8 cellular contexts compared by ENCODE assay signal in the genomic region with DNA sequence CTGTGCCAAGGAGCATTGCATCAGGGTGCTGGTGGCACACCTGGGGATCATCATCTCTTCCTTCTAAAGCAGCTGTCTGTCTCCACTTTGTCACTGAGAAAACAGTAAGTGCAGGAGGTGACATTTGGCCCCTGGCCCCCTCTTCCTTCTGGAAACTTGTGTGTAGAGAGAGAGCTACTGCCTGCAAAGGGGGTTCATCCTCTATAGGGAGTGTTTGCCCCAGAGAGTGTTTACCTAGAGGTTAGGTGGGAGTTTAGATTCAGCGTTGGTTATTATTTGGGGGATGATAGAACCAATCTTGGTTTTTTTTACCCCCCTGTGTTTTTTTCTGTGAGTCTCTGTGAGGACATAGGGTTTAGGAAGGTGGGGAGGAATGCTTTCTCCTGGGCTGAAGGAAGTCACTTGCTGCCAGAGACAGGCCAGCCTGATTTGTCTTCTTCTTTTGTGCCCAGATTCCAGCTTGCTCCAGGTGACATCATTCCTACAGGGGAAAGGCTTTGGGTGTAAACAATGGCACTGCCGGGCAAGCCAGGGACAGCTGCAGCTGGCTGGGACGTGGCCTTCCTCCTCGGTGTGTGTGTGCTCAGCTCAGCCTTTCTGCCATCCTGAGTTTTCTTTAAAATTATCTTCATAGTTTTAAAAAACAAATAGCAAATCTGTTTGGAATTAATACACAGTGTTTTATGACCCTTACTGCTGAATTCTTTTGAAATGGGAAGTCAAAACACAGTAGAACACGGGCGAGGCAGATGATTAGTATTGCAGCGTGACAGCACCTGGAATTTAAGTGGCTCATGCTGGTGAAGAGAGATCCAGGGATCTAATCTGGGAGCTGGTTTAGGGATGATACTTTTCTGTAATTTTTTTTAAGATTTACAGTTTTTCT. TPM values are rescaled to one million over a fixed set of nuclear protein-coding genes. Genes with fewer than 3 reads are reported as not detected.
DNase-seq lines count a peak whose midpoint lies in the region; TF ChIP-seq lines count a peak whose summit lies in the region.

No MANE protein-coding gene starts in this region.

- peaks cover 48% of the 10 kb centered on the region for H3K36me3 ChIP-seq in SK-N-MC (ENCODE audit: insufficient read depth, low read length)
- H3K36me3 ChIP-seq in rectal smooth muscle tissue (ENCODE audit: control insufficient read depth, insufficient read depth, low read length) = no peaks in the 10 kb centered on the region
- H3K36me3 ChIP-seq in spleen = peaks cover 0 to 49% (median 1%) of the 10 kb centered on the region in 6 donors

- peak overlapping the region; percentile 19 for H3K4me3 ChIP-seq in SK-N-MC
- peak overlapping the region; percentile 6 for H3K4me3 ChIP-seq in rectal smooth muscle tissue (ENCODE audit: low read length)
- H3K4me3 ChIP-seq in spleen = peak overlapping the region in 1 of 8 donors; percentile 5

- intact Hi-C loops in spleen (cut with DNase I; ENCODE audit: low total_unique reads) = no loop called here

- H3K9me3 ChIP-seq in SK-N-MC (ENCODE audit: low read depth, low read length) (no peaks in the 10 kb centered on the region), spleen (no peaks in the 10 kb centered on the region)

- H3K27me3 ChIP-seq in rectal smooth muscle tissue (ENCODE audit: control insufficient read depth, insufficient read depth, low read length) = no peaks in the 10 kb centered on the region
- no peaks in the 10 kb centered on the region for H3K27me3 ChIP-seq in spleen (replicated peaks in 1 of 7)

- no peak for TF ChIP-seq CTCF in glutamatergic neuron (IDR thresholded peaks at IDR 0.05; ENCODE audit: partially characterized antibody, unreplicated experiment)
- TF ChIP-seq CTCF in spleen (IDR thresholded peaks at IDR 0.05 in 8 of 11, conservative IDR thresholded peaks at IDR 0.05 in 3 of 11) = no peak

- H3K4me1 Mint-ChIP-seq in T-helper 1 cell treated with Interleukin-12 subunit alpha and Interleukin-12 subunit beta and Interleukin-4 antibody, amounts not matched to agents 30 μg/mL and 1 μg/mL, for 36 hours (ENCODE audit: low read depth) = peaks cover 72% of the 10 kb centered on the region
- peaks cover 73% of the 10 kb centered on the region for H3K4me1 Mint-ChIP-seq in glutamatergic neuron (ENCODE audit: low read depth, unreplicated experiment)

- H3K27ac ChIP-seq in SK-N-MC = peak overlapping the region; percentile 72
- H3K27ac ChIP-seq in rectal smooth muscle tissue (ENCODE audit: low read depth, low read length) = peak overlapping the region; percentile 0
- peak overlapping the region in 4 of 8 donors; percentile 38 to 57 (median 49) for H3K27ac ChIP-seq in spleen

- H3K4me1 ChIP-seq in rectal smooth muscle tissue (ENCODE audit: control insufficient read depth, insufficient read depth, low read length) (peaks cover 46% of the 10 kb centered on the region), spleen (peaks cover 51 to 100% (median 96%) of the 10 kb centered on the region in 6 donors)

- H3K36me3 Mint-ChIP-seq in T-helper 1 cell treated with Interleukin-12 subunit alpha and Interleukin-12 subunit beta and Interleukin-4 antibody, amounts not matched to agents 30 μg/mL and 1 μg/mL, for 36 hours (ENCODE audit: low read depth) = peaks cover 31% of the 10 kb centered on the region
- H3K36me3 Mint-ChIP-seq in glutamatergic neuron (ENCODE audit: unreplicated experiment) = peaks cover 6% of the 10 kb centered on the region

- H3K9me3 Mint-ChIP-seq in T-helper 1 cell treated with Interleukin-12 subunit alpha and Interleukin-12 subunit beta and Interleukin-4 antibody, amounts not matched to agents 30 μg/mL and 1 μg/mL, for 36 hours = no peaks in the 10 kb centered on the region
- H3K9me3 Mint-ChIP-seq in glutamatergic neuron (ENCODE audit: unreplicated experiment) = peaks cover 27% of the 10 kb centered on the region

- H3K27me3 Mint-ChIP-seq in T-helper 1 cell treated with Interleukin-12 subunit alpha and Interleukin-12 subunit beta and Interleukin-4 antibody, amounts not matched to agents 30 μg/mL and 1 μg/mL, for 36 hours (ENCODE audit: low read depth) = no peaks in the 10 kb centered on the region
- peaks cover 17% of the 10 kb centered on the region for H3K27me3 Mint-ChIP-seq in glutamatergic neuron (ENCODE audit: unreplicated experiment)

- no peak overlapping the region for H3K9ac ChIP-seq in SK-N-MC (ENCODE audit: insufficient read length)
- H3K9ac ChIP-seq in rectal smooth muscle tissue (ENCODE audit: low read length) = no peak overlapping the region

- peak overlapping the region; percentile 86 for H3K27ac Mint-ChIP-seq in T-helper 1 cell treated with Interleukin-12 subunit alpha and Interleukin-12 subunit beta and Interleukin-4 antibody, amounts not matched to agents 30 μg/mL and 1 μg/mL, for 36 hours
- peak overlapping the region; percentile 95 for H3K27ac Mint-ChIP-seq in glutamatergic neuron (ENCODE audit: unreplicated experiment)

- H3K4me3 Mint-ChIP-seq in T-helper 1 cell treated with Interleukin-12 subunit alpha and Interleukin-12 subunit beta and Interleukin-4 antibody, amounts not matched to agents 30 μg/mL and 1 μg/mL, for 36 hours = peak overlapping the region; percentile 67
- H3K4me3 Mint-ChIP-seq in glutamatergic neuron (ENCODE audit: unreplicated experiment) = peak overlapping the region; percentile 72

- WGBS in spleen, 5 donors = 43 to 65% (median 57%) methylated on average over 7 of the region's 7 CpGs

- no peak for TF ChIP-seq POLR2A in spleen (IDR thresholded peaks at IDR 0.05)

- DNase-seq in T-helper 1 cell = no peak
- no peak for DNase-seq in SK-N-MC (ENCODE audit: low read depth, low spot score)
- no peak for DNase-seq in glutamatergic neuron
- DNase-seq in OCI-M2 (lab: John Stamatoyannopoulos, UW; ENCODE audit: unreplicated experiment) = no peak
- no peak for DNase-seq in spleen
- no peak for DNase-seq in NCI-H187 treated with DMSO at 0.1 percent for 48 hours (lab: John Stamatoyannopoulos, UW)

RNA-seq across cellular contexts. Expression of a gene that starts 24.5 kb away (rescaled TPM):
- total RNA-seq in glutamatergic neuron (ENCODE audit: unreplicated experiment) (489 TPM), spleen (100 to 1,000 TPM; 136 to 235 (median 186) TPM)
- polyA plus RNA-seq in spleen = 10 to 100 TPM; 23.3 to 63.1 (median 31.4) TPM
